8 cellular contexts compared by ENCODE assay signal in the genomic region with DNA sequence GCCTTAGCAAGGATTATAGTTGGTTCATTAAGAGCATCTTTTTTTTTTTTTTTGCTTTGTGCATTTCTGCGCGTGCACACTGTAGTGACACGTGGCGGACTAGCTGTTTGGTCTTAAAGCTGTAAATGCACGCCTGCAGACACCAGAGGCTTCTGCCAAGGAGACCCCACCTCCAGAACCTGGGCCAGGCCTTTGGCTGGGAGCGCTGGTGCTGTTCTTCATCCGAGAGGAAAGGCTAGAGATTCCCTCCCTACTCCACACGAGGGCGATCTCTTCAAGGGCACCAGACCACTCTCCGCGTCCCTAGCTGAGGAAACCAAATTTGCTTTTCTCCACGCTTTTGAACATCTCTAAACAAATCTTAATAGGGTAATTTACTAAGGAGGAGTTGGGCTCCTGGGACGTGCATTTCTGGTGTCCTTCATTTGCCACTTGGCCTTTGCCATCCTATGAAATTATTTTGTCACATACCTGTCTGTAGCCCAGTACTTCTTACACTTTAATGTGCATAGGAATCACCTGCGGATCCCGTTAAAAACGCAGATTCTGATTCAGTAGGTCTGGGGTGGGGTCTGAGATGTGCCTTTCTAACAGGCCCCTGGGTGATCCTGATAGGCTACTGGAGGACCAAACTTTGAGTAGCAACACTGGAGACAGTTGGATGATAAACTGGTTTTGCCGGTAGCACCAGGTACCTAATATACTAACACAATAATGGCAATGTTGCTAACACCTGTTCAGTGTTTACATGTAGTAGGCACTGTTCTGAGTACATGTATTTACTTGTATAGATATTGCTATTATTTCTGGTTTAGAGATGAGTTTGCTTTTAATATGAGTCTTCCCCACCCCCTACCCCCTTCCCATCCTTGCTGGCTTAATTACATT. TPM values are rescaled to one million over a fixed set of nuclear protein-coding genes. Genes with fewer than 3 reads are reported as not detected.
A peak's percentile ranks its signal among the peaks of the same experiment; 100 is the strongest.
DNase-seq lines count a peak whose midpoint lies in the region; ATAC-seq and TF ChIP-seq lines count a peak whose summit lies in the region.

No MANE protein-coding gene starts in this region.

- H3K9me3 ChIP-seq in MG63 (no peaks in the 10 kb centered on the region), stomach (peaks cover 0 to 3% (median 0%) of the 10 kb centered on the region in 4 donors)

- H3K4me1 ChIP-seq in stomach: peaks cover 8 to 24% (median 21%) of the 10 kb centered on the region in 4 donors

- H3K27me3 ChIP-seq in MG63 (peaks cover 6% of the 10 kb centered on the region; the same call in 1 of the 2 replicates), brain microvascular endothelial cell (replicated peaks) (peaks cover 31% of the 10 kb centered on the region), stomach (peaks cover 0 to 45% (median 15%) of the 10 kb centered on the region in 3 donors)

- no peak for TF ChIP-seq EP300 in stomach (IDR thresholded peaks at IDR 0.05)

- no peak for TF ChIP-seq POLR2A in stomach (IDR thresholded peaks at IDR 0.05)

- peak; percentile 83 for ATAC-seq in GM21447 (IDR thresholded peaks at IDR 0.05; ENCODE audit: unreplicated experiment)
- ATAC-seq in left lobe of liver: peak; percentile 91
- ATAC-seq in HG03139 (IDR thresholded peaks at IDR 0.05; ENCODE audit: unreplicated experiment): no peak

- TF ChIP-seq CTCF in brain microvascular endothelial cell (IDR thresholded peaks at IDR 0.05; ENCODE audit: low read depth, low read length, missing control alignments): peak; percentile 92
- peak in 5 of 7 experiments; percentile 20 to 53 (median 42) for TF ChIP-seq CTCF in stomach (IDR thresholded peaks at IDR 0.05)

- peak; percentile 82 for DNase-seq in DMS79 treated with DMSO at 0.1 percent for 48 hours (lab: John Stamatoyannopoulos, UW)
- peak; percentile 48 for DNase-seq in MG63
- peak; percentile 74 for DNase-seq in RPMI8226
- DNase-seq in brain microvascular endothelial cell: peak; percentile 46
- DNase-seq in left lobe of liver (ENCODE audit: low spot score): no peak
- DNase-seq in stomach: peak; percentile 56

- H3K4me3 ChIP-seq in MG63 (no peak overlapping the region), brain microvascular endothelial cell (ENCODE audit: low read depth, low read length) (no peak overlapping the region), stomach (peak overlapping the region in 1 of 4 donors; percentile 0)

- no peaks in the 10 kb centered on the region for H3K36me3 ChIP-seq in MG63
- H3K36me3 ChIP-seq in brain microvascular endothelial cell (replicated peaks): no peaks in the 10 kb centered on the region
- H3K36me3 ChIP-seq in stomach: no peaks in the 10 kb centered on the region

- 6 to 12% (median 8%) methylated on average over 17 of the region's 17 CpGs for WGBS in stomach, 5 donors

- in situ Hi-C loops in brain microvascular endothelial cell (cut with HindIII; ENCODE audit: low pct_ligation_motif_present, low sequenced_read_pairs): no loop called here

- intact Hi-C loops in stomach (cut with DNase I; ENCODE audit: low total_unique reads): no loop called here

- H3K27ac ChIP-seq in brain microvascular endothelial cell (no peak overlapping the region), stomach (no peak overlapping the region)

RNA-seq across cellular contexts. Expression of a gene that starts 1.3 kb away (rescaled TPM):
- total RNA-seq in MG63 (2014; rRNA removed; shearing (Covaris generic); ENCODE audit: low replicate concordance): not detected in 2 replicates
- total RNA-seq in left lobe of liver (0.33 TPM), stomach (1 to 10 TPM in 1 of 5 donors, under 1 TPM in 2, not detected in 2; 0.58 to 4.6 (median 0.58) TPM)
- under 1 TPM; 0.08 to 0.46 (median 0.25) TPM for polyA plus RNA-seq in stomach
